18 cellular contexts compared by ENCODE assay signal in genomic region chr4:88286897-88287296, GRCh38. TPM values are rescaled to one million over a fixed set of nuclear protein-coding genes. Genes with fewer than 3 reads are reported as not detected.
DNase-seq lines count a peak whose midpoint lies in the region; ATAC-seq and TF ChIP-seq lines count a peak whose summit lies in the region.
"Had no signal": no experiment of that assay in that cellular context is flagged by ENCODE, and none has a peak within 500 bp of the region (broad histone marks: within the 10 kb centered on the region; RNA-seq: fewer than 3 reads in every experiment).

No MANE protein-coding gene starts in this region.

- H3K27ac ChIP-seq in right atrium auricular region (peak overlapping the region; percentile 84 to 99), mammary epithelial cell (ENCODE audit: insufficient read depth, low read depth, low read length) (no peak overlapping the region), A673 (ENCODE audit: low read depth, low read length, poor library complexity, severe bottlenecking) (no peak overlapping the region)
- H3K27ac ChIP-seq: A549, neural progenitor cell had no signal

- in situ Hi-C loops in mammary epithelial cell (cut with MboI; ENCODE audit: low sequenced_read_pairs in 2 of 2): no loop called here

- no peaks in the 10 kb centered on the region for H4K20me1 ChIP-seq in mammary epithelial cell (ENCODE audit: insufficient read depth, low read length)

- H3K9ac ChIP-seq in mammary epithelial cell (ENCODE audit: insufficient read depth, low read length): no peak overlapping the region
- H3K9ac ChIP-seq: neural progenitor cell had no signal

- H3K79me2 ChIP-seq in mammary epithelial cell (ENCODE audit: insufficient read depth, low read length): peaks cover 7% of the 10 kb centered on the region

- H3K9me3 ChIP-seq in right atrium auricular region (no peaks in the 10 kb centered on the region), mammary epithelial cell (replicated peaks; ENCODE audit: insufficient read depth, low read length) (no peaks in the 10 kb centered on the region), A673 (ENCODE audit: low read depth, low read length, poor library complexity, severe bottlenecking) (no peaks in the 10 kb centered on the region)
- H3K9me3 ChIP-seq: A549, lower lobe of right lung had no signal

- H3K4me1 ChIP-seq in right atrium auricular region: peaks cover 0 to 32% of the 10 kb centered on the region in 2 donors
- peaks cover 8% of the 10 kb centered on the region for H3K4me1 ChIP-seq in mammary epithelial cell (ENCODE audit: insufficient read depth, low read length)
- H3K4me1 ChIP-seq in A673 (ENCODE audit: insufficient read depth, low read length, poor library complexity, severe bottlenecking): no peaks in the 10 kb centered on the region

- dilution Hi-C loops in mammary epithelial cell (cut with HindIII; ENCODE audit: low sequenced_read_pairs): no loop called here

- POLR2A ChIA-PET in A673 (lab: Charles Lee; ENCODE audit: low non-redundant PET): no interaction called here

- H2AFZ ChIP-seq in mammary epithelial cell (ENCODE audit: low read depth, low read length): no peak overlapping the region
- H2AFZ ChIP-seq: neural progenitor cell had no signal

- TF ChIP-seq CTCF in right atrium auricular region (IDR thresholded peaks at IDR 0.05): no peak
- TF ChIP-seq CTCF in mammary epithelial cell (conservative IDR thresholded peaks at IDR 0.05 in 1 of 2, IDR thresholded peaks at IDR 0.05 in 1 of 2; ENCODE audit: extremely low read depth in 1 of 2, insufficient read depth in 1 of 2, low read depth in 1 of 2, low read length in 2 of 2): no peak
- no peak for TF ChIP-seq CTCF in A673 (conservative IDR thresholded peaks at IDR 0.05; ENCODE audit: low read depth, low read length)

- H3K4me3 ChIP-seq in right atrium auricular region: no peak overlapping the region
- no peak overlapping the region for H3K4me3 ChIP-seq in mammary epithelial cell (replicated peaks in 1 of 3; ENCODE audit: insufficient read depth in 1 of 3, low read depth in 2 of 3, low read length in 3 of 3)
- H3K4me3 ChIP-seq in A673 (ENCODE audit: low read depth, low read length, poor library complexity, severe bottlenecking): no peak overlapping the region
- H3K4me3 ChIP-seq: A549, lower lobe of right lung, neural progenitor cell had no signal

- CTCF ChIA-PET in mammary epithelial cell (lab: Charles Lee; ENCODE audit: low non-redundant PET) (no interaction called here), A673 (lab: Charles Lee) (no interaction called here)

- DNase-seq in right atrium auricular region (ENCODE audit: low spot score) (no peak), left ventricle myocardium superior (no peak), fibroblast of gingiva (ENCODE audit: low read depth) (peak; percentile 18), pons (ENCODE audit: low spot score) (peak; percentile 25), LoVo (ENCODE audit: low spot score) (no peak), mammary epithelial cell (no peak), NCI-H2029 treated with DMSO at 0.1 percent for 48 hours (lab: John Stamatoyannopoulos, UW) (no peak), A673 (ENCODE audit: low spot score) (no peak)
- DNase-seq: activated CD4-positive, alpha-beta T cell treated with anti-CD3 and anti-CD28 coated beads, Interleukin-2, amount 10 ng/mL, durations not matched to agents 24 days and 14 days; activated T-cell treated with anti-CD3 and anti-CD28 coated beads, Interleukin-2, amount 50 U/mL, for 24 hours; CD8-positive, alpha-beta T cell; HCEC 1CT; lower lobe of right lung; NK-92 treated with Interleukin-12 subunit alpha and Interleukin-12 subunit beta, amount 100 ng/mL, for 24 hours; SHP77 had no signal

- BruUV-seq in mammary epithelial cell (replicated peaks; lab: Mats Ljungman, UMichigan): no TSS peak
- no TSS peak for BruUV-seq in A673 (replicated peaks; lab: Mats Ljungman, UMichigan)

- no peak overlapping the region for H3K4me2 ChIP-seq in mammary epithelial cell (ENCODE audit: insufficient read depth, low read depth, low read length)
- H3K4me2 ChIP-seq: A549, neural progenitor cell had no signal

- H3K27me3 ChIP-seq in right atrium auricular region (no peaks in the 10 kb centered on the region), mammary epithelial cell (ENCODE audit: insufficient read depth, low read length) (no peaks in the 10 kb centered on the region), A673 (replicated peaks; ENCODE audit: insufficient read depth, low read depth, low read length, poor library complexity) (no peaks in the 10 kb centered on the region)

- ATAC-seq in left ventricle myocardium superior: no peak
- ATAC-seq: A549; CD8-positive, alpha-beta T cell; lower lobe of right lung; stimulated activated effector memory CD8-positive, alpha-beta T cell treated with anti-CD3 and anti-CD28 coated beads, Interleukin-12 subunit alpha, Interleukin-12 subunit beta, amount 100 ng/mL, for 72 hours had no signal

- intact Hi-C loops in left ventricle myocardium superior (cut with micrococcal nuclease): loop anchor here (10.0 kb wide), 1 partner anchor 78 kb away; no protein-coding TSS in a partner anchor
- intact Hi-C loops in mammary epithelial cell (cut with micrococcal nuclease): no loop called here
- intact Hi-C loops in A673 (cut with micrococcal nuclease; ENCODE audit: unreplicated experiment): no loop called here

- no peaks in the 10 kb centered on the region for H3K36me3 ChIP-seq in right atrium auricular region
- no peaks in the 10 kb centered on the region for H3K36me3 ChIP-seq in mammary epithelial cell (ENCODE audit: insufficient read depth, low read length)
- no peaks in the 10 kb centered on the region for H3K36me3 ChIP-seq in A673 (ENCODE audit: insufficient read depth, low read length, poor library complexity, severe bottlenecking)
- H3K36me3 ChIP-seq: lower lobe of right lung, neural progenitor cell had no signal

RNA-seq across cellular contexts. Expression of gene PPM1K, which starts 2.5 kb away (rescaled TPM):
- 100 to 1,000 TPM in 1 of 2 donors, 10 to 100 TPM in 1; 45.2 to 168 TPM for total RNA-seq in right atrium auricular region
- 116 TPM for total RNA-seq in left ventricle myocardium superior
- 10 to 100 TPM; 10.2 to 13.6 TPM for total RNA-seq in mammary epithelial cell
- 7.7 TPM for polyA plus RNA-seq in mammary epithelial cell
- polyA minus RNA-seq in mammary epithelial cell: 29.4 TPM
- 2.7 and 4.6 TPM in 2 replicates for total RNA-seq in A673 (2021)

Comparison
In these comparisons a context has a peak if more than half of its experiments do, and no peak if none do; other contexts are left out.
1. DNase-seq: peak in fibroblast of gingiva (single experiment) and pons (single experiment); none in right atrium auricular region (single experiment), left ventricle myocardium superior (single experiment), LoVo (single experiment), mammary epithelial cell (single experiment), NCI-H2029 treated with DMSO at 0.1 percent for 48 hours (single experiment) and A673 (single experiment).
2. H3K27ac ChIP-seq: peak in right atrium auricular region (2 of 2); none in mammary epithelial cell (single experiment) and A673 (single experiment).